Comparison of ENCODE assay signal across 8 cellular contexts in the genomic region with DNA sequence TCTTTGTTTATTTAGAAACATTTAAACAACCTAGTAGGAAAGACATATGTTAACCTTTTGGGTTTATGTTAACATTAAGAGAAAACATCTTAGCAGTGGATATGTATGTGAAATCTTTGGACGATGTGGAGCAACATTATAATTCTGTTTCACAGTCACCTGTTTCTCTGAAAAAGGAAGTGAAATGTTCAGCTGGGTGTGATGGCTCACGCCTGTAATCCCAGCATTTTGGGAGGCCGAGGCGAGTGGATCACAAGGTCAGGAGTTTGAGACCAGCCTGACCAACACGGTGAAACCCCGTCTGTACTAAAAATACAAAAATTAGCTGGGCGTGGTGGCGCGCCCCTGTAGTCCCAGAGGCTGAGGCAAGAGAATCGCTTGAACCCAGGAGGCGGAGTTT. TPM values are rescaled to one million over a fixed set of nuclear protein-coding genes. Genes with fewer than 3 reads are reported as not detected.
A peak's percentile ranks its signal among the peaks of the same experiment; 100 is the strongest.
DNase-seq lines count a peak whose midpoint lies in the region; ATAC-seq and TF ChIP-seq lines count a peak whose summit lies in the region.
"Not testable (repeated sequence)": the region's sequence is repeated elsewhere in the genome, so short reads cannot be mapped to it uniquely, and the experiment has no call there.

No MANE protein-coding gene starts in this region.

- intact Hi-C loops in CD14-positive monocyte (cut with micrococcal nuclease), result loop anchor here in 1 of 2 donors (5.0 to 10.0 kb wide), 3 partner anchors 40 to 183 kb away; no protein-coding TSS in a partner anchor
- intact Hi-C loops in PC-3 (cut with micrococcal nuclease), result loop anchor here (5.0 kb wide), 2 partner anchors 120 to 170 kb away; no protein-coding TSS in a partner anchor
- intact Hi-C loops in left ventricle myocardium inferior (cut with micrococcal nuclease), result not testable (repeated sequence)

- H3K4me3 ChIP-seq in HL-60 (replicated peaks; ENCODE audit: insufficient read depth, low read length) (peak overlapping the region; percentile 85), PC-3 (ENCODE audit: low read length) (peak overlapping the region; percentile 98), choroid plexus epithelial cell (ENCODE audit: low read depth, low read length) (peak overlapping the region; percentile 93), left ventricle myocardium inferior (peak overlapping the region; percentile 94)

- not testable (repeated sequence) for TF ChIP-seq CTCF in CD14-positive monocyte (IDR thresholded peaks at IDR 0.05); HL-60 (IDR thresholded peaks at IDR 0.05; ENCODE audit: insufficient read depth, low read length); PC-3 (conservative IDR thresholded peaks at IDR 0.05; ENCODE audit: low read depth, low read length); choroid plexus epithelial cell (conservative IDR thresholded peaks at IDR 0.05; ENCODE audit: low read depth, low read length); left ventricle myocardium inferior (IDR thresholded peaks at IDR 0.05; ENCODE audit: borderline replicate concordance)

- DNase-seq in CD14-positive monocyte (ENCODE audit: low spot score) (peak; percentile 56), HL-60 (ENCODE audit: low read depth in 1 of 2, low spot score in 1 of 2) (peak; percentile 35 to 39)
- not testable (repeated sequence) for DNase-seq in PC-3; activated CD8-positive, alpha-beta T cell treated with anti-CD3 and anti-CD28 coated beads, Interleukin-2, amount 10 ng/mL, durations not matched to agents 7 days and 5 days; choroid plexus epithelial cell (ENCODE audit: low read depth); left ventricle myocardium inferior; naive thymus-derived CD8-positive, alpha-beta T cell; stimulated activated naive CD8-positive, alpha-beta T cell treated with anti-CD3 and anti-CD28 coated beads, Interleukin-15, amount 100 ng/mL, for 72 hours

- H3K9me3 Mint-ChIP-seq in CD14-positive monocyte, result peaks cover 2 to 14% (median 6%) of the 10 kb centered on the region in 7 donors
- H3K9me3 Mint-ChIP-seq in activated CD8-positive, alpha-beta T cell treated with anti-CD3 and anti-CD28 coated beads, Interleukin-2, amount 10 ng/mL, durations not matched to agents 7 days and 5 days (ENCODE audit: insufficient read depth); naive thymus-derived CD8-positive, alpha-beta T cell: not testable (repeated sequence)
- H3K9me3 Mint-ChIP-seq in stimulated activated naive CD8-positive, alpha-beta T cell treated with anti-CD3 and anti-CD28 coated beads, Interleukin-15, amount 100 ng/mL, for 72 hours, result peaks cover 4 to 26% of the 10 kb centered on the region in 2 donors

- H3K4me3 Mint-ChIP-seq in CD14-positive monocyte, result peak overlapping the region; percentile 91 to 93
- H3K4me3 Mint-ChIP-seq in activated CD8-positive, alpha-beta T cell treated with anti-CD3 and anti-CD28 coated beads, Interleukin-2, amount 10 ng/mL, durations not matched to agents 7 days and 5 days, result peak overlapping the region; percentile 94
- H3K4me3 Mint-ChIP-seq in naive thymus-derived CD8-positive, alpha-beta T cell, result peak overlapping the region; percentile 91 to 97 (median 96)
- peak overlapping the region; percentile 94 to 98 for H3K4me3 Mint-ChIP-seq in stimulated activated naive CD8-positive, alpha-beta T cell treated with anti-CD3 and anti-CD28 coated beads, Interleukin-15, amount 100 ng/mL, for 72 hours

- peak overlapping the region; percentile 92 to 99 (median 96) for H3K27ac Mint-ChIP-seq in CD14-positive monocyte
- H3K27ac Mint-ChIP-seq in activated CD8-positive, alpha-beta T cell treated with anti-CD3 and anti-CD28 coated beads, Interleukin-2, amount 10 ng/mL, durations not matched to agents 7 days and 5 days, result peak overlapping the region; percentile 99
- H3K27ac Mint-ChIP-seq in naive thymus-derived CD8-positive, alpha-beta T cell, result peak overlapping the region in 9 of 10 donors; percentile 9 to 99 (median 98)
- peak overlapping the region in 1 of 2 donors; percentile 77 for H3K27ac Mint-ChIP-seq in stimulated activated naive CD8-positive, alpha-beta T cell treated with anti-CD3 and anti-CD28 coated beads, Interleukin-15, amount 100 ng/mL, for 72 hours

- peak overlapping the region; percentile 99 for H3K4me2 ChIP-seq in PC-3 (ENCODE audit: low read length)

- not testable (repeated sequence) for H3K27me3 Mint-ChIP-seq in CD14-positive monocyte (ENCODE audit: low read depth in 3 of 3); naive thymus-derived CD8-positive, alpha-beta T cell
- H3K27me3 Mint-ChIP-seq in activated CD8-positive, alpha-beta T cell treated with anti-CD3 and anti-CD28 coated beads, Interleukin-2, amount 10 ng/mL, durations not matched to agents 7 days and 5 days (ENCODE audit: low read depth), result peaks cover 10% of the 10 kb centered on the region
- H3K27me3 Mint-ChIP-seq in stimulated activated naive CD8-positive, alpha-beta T cell treated with anti-CD3 and anti-CD28 coated beads, Interleukin-15, amount 100 ng/mL, for 72 hours, result peaks cover 12% of the 10 kb centered on the region

- 0 out of 2 replicates have a peak, but pooled peaks cover 16% of the 10 kb centered on the region for H4K20me1 ChIP-seq in PC-3 (ENCODE audit: low read length)

- H3K9ac ChIP-seq in PC-3 (ENCODE audit: low read length), result peak overlapping the region; percentile 96

- H3K4me1 ChIP-seq in PC-3 (ENCODE audit: insufficient read depth, low read length) (peaks cover 18% of the 10 kb centered on the region), left ventricle myocardium inferior (peaks cover 73% of the 10 kb centered on the region)

- CTCF ChIA-PET in PC-3 (lab: Charles Lee); activated CD8-positive, alpha-beta T cell treated with anti-CD3 and anti-CD28 coated beads, Interleukin-2, amount 10 ng/mL, durations not matched to agents 7 days and 5 days (lab: Charles Lee): not testable (repeated sequence)

- H3K36me3 ChIP-seq in PC-3 (ENCODE audit: low read depth, low read length), result peaks cover 19% of the 10 kb centered on the region
- not testable (repeated sequence) for H3K36me3 ChIP-seq in left ventricle myocardium inferior

- peaks cover 18 to 23% of the 10 kb centered on the region in 2 donors for H3K36me3 Mint-ChIP-seq in CD14-positive monocyte
- H3K36me3 Mint-ChIP-seq in activated CD8-positive, alpha-beta T cell treated with anti-CD3 and anti-CD28 coated beads, Interleukin-2, amount 10 ng/mL, durations not matched to agents 7 days and 5 days (ENCODE audit: low read depth), result peaks cover 46% of the 10 kb centered on the region
- peaks cover 0 to 31% (median 20%) of the 10 kb centered on the region in 3 donors for H3K36me3 Mint-ChIP-seq in naive thymus-derived CD8-positive, alpha-beta T cell

- H3K79me2 ChIP-seq in PC-3 (ENCODE audit: low read length), result peaks cover 64% of the 10 kb centered on the region

- not testable (repeated sequence) for H3F3A ChIP-seq in PC-3 (ENCODE audit: low read length, unreplicated experiment)

- H3K9me3 ChIP-seq in PC-3 (ENCODE audit: low read length); left ventricle myocardium inferior (replicated peaks): not testable (repeated sequence)

- peak overlapping the region; percentile 90 for H3K27ac ChIP-seq in HL-60 (replicated peaks)
- H3K27ac ChIP-seq in PC-3 (ENCODE audit: low read length), result not testable (repeated sequence)
- H3K27ac ChIP-seq in left ventricle myocardium inferior (replicated peaks), result peak overlapping the region; percentile 96

- 0 out of 2 replicates have a peak overlapping the region, but pooled peaks have one; percentile 70 for H2AFZ ChIP-seq in PC-3 (ENCODE audit: low read length)

- POLR2A ChIA-PET in PC-3 (lab: Charles Lee; ENCODE audit: unreplicated experiment); activated CD8-positive, alpha-beta T cell treated with anti-CD3 and anti-CD28 coated beads, Interleukin-2, amount 10 ng/mL, durations not matched to agents 7 days and 5 days (lab: Charles Lee); naive thymus-derived CD8-positive, alpha-beta T cell (lab: Charles Lee): not testable (repeated sequence)

- peaks cover 53% of the 10 kb centered on the region for H3K4me1 Mint-ChIP-seq in CD14-positive monocyte
- H3K4me1 Mint-ChIP-seq in activated CD8-positive, alpha-beta T cell treated with anti-CD3 and anti-CD28 coated beads, Interleukin-2, amount 10 ng/mL, durations not matched to agents 7 days and 5 days (ENCODE audit: low read depth), result peaks cover 48% of the 10 kb centered on the region
- peaks cover 16 to 55% (median 42%) of the 10 kb centered on the region in 4 donors for H3K4me1 Mint-ChIP-seq in naive thymus-derived CD8-positive, alpha-beta T cell
- H3K4me1 Mint-ChIP-seq in stimulated activated naive CD8-positive, alpha-beta T cell treated with anti-CD3 and anti-CD28 coated beads, Interleukin-15, amount 100 ng/mL, for 72 hours, result peaks cover 47% of the 10 kb centered on the region

- H3K27me3 ChIP-seq in HL-60 (ENCODE audit: insufficient read depth, poor library complexity, severe bottlenecking); PC-3 (ENCODE audit: low read length); left ventricle myocardium inferior (ENCODE audit: low read depth): not testable (repeated sequence)

- not testable (repeated sequence) for ATAC-seq in PC-3; activated CD8-positive, alpha-beta T cell treated with anti-CD3 and anti-CD28 coated beads, Interleukin-2, amount 10 ng/mL, durations not matched to agents 7 days and 5 days; naive thymus-derived CD8-positive, alpha-beta T cell; stimulated activated naive CD8-positive, alpha-beta T cell treated with anti-CD3 and anti-CD28 coated beads, Interleukin-15, amount 100 ng/mL, for 72 hours

- BruUV-seq in PC-3 (replicated peaks; lab: Mats Ljungman, UMichigan), result not testable (repeated sequence)

- H3K9me2 ChIP-seq in PC-3 (replicated peaks; ENCODE audit: low read length), result not testable (repeated sequence)

RNA-seq across cellular contexts. Expression of a gene that starts 1.5 kb away (rescaled TPM):
- polyA plus RNA-seq in CD14-positive monocyte, result 10 to 100 TPM; 30.4 to 35.5 TPM
- total RNA-seq in PC-3 (2014; rRNA removed), result 77.6 and 102 TPM in 2 replicates
- 10 to 100 TPM; 45.3 to 48.4 TPM for total RNA-seq in activated CD8-positive, alpha-beta T cell treated with anti-CD3 and anti-CD28 coated beads, Interleukin-2, amount 10 ng/mL, durations not matched to agents 7 days and 5 days
- 83.6 TPM for total RNA-seq in left ventricle myocardium inferior
- 10 to 100 TPM; 23.3 to 23.5 TPM for total RNA-seq in naive thymus-derived CD8-positive, alpha-beta T cell
- 10 to 100 TPM; 26.4 to 37.2 (median 31.7) TPM for polyA plus RNA-seq in naive thymus-derived CD8-positive, alpha-beta T cell
